In the genomic region with DNA sequence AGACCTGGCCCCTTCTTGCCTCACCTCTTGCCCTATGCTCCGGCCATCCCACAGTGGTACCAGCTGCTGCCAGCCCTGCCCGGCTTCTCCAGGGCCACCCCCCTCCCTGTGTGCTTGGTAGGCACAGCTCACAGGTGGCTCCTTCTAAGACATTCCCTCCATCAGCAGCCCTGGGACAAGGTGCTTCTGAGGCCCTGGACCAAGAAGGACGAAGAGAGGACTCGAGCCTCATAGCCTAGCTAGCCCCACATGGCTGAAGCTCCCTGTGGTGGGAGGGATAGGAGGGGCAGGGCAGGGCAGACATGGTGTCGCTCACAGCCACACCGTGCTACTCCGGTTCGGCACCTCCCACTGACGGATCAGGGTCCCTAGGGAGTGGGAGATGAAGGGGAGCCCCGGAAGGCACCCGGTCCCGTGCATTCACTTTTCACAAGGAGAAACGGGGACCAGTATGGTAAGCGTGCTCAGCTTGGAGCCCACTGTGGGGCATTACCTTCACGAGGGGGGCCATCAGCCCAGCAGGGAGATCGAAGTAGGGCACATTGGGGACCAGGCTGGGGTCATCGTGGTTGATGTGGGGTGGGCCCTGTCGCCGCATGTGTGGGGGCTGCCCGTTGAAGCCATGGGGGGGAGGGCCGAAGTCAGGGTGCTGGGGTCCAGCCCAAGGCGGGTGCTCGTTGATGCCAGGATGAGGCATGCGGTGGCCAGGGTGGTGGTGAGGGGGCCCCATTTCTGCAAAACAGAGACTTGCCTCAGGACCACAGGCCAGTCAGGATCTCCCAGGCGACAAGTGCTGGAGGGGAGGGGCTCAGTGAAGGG, we compare ENCODE assay signal across 19 cellular contexts. TPM values are rescaled to one million over a fixed set of nuclear protein-coding genes. Genes with fewer than 3 reads are reported as not detected.
A peak's percentile ranks its signal among the peaks of the same experiment; 100 is the strongest.
DNase-seq lines count a peak whose midpoint lies in the region; ATAC-seq, FAIRE-seq and TF ChIP-seq lines count a peak whose summit lies in the region.
"Had no signal": no experiment of that assay in that cellular context is flagged by ENCODE, and none has a peak within 500 bp of the region (broad histone marks: within the 10 kb centered on the region; RNA-seq: fewer than 3 reads in every experiment).

No MANE protein-coding gene starts in this region.

- no peak overlapping the region for H3K27ac Mint-ChIP-seq in astrocyte (ENCODE audit: unreplicated experiment)

- H3K4me3 ChIP-seq in HepG2 (replicated peaks in 1 of 3; ENCODE audit: insufficient read depth in 1 of 3, low read depth in 2 of 3, low read length in 3 of 3) (no peak overlapping the region), right lobe of liver (no peak overlapping the region), astrocyte (ENCODE audit: insufficient read depth, low read depth, low read length) (no peak overlapping the region)
- H3K4me3 ChIP-seq: HAP-1, SJSA1 had no signal

- CTCF ChIA-PET in HepG2 (lab: Yijun Ruan, JAX; ENCODE audit: low intra/inter-chr PET ratio, low total read pairs): no interaction called here

- no peaks in the 10 kb centered on the region for H3K79me2 ChIP-seq in HepG2 (ENCODE audit: insufficient read depth, low read length)
- H3K79me2 ChIP-seq in astrocyte (ENCODE audit: insufficient read depth, low read length): peaks cover 7% of the 10 kb centered on the region

- 97% methylated on average over 13 of the region's 25 CpGs for WGBS in HepG2 (ENCODE audit: low lambda C conversion rate)
- WGBS in right lobe of liver (ENCODE audit: insufficient coverage, low coverage, low lambda C conversion rate, missing lambda C conversion rate): 97% methylated on average over 5 of the region's 25 CpGs

- no peak for TF ChIP-seq POLR2A in HepG2 (IDR thresholded peaks at IDR 0.05; ENCODE audit: insufficient read depth in 1 of 2, low read depth in 2 of 2, low read length in 2 of 2)
- no peak for TF ChIP-seq POLR2A in right lobe of liver (IDR thresholded peaks at IDR 0.05)

- H3K4me3 Mint-ChIP-seq in astrocyte (ENCODE audit: unreplicated experiment): peak overlapping the region; percentile 54

- no peaks in the 10 kb centered on the region for H3K4me1 Mint-ChIP-seq in astrocyte (ENCODE audit: low read depth, unreplicated experiment)

- ATAC-seq in HepG2 (no peak), right lobe of liver (no peak), HG03196 (IDR thresholded peaks at IDR 0.05; ENCODE audit: unreplicated experiment) (no peak)
- ATAC-seq: Panc1 had no signal

- no peak for TF ChIP-seq EP300 in HepG2 (IDR thresholded peaks at IDR 0.05; ENCODE audit: low read depth in 2 of 2, low read length in 2 of 2)
- no peak for TF ChIP-seq EP300 in HepG2 (CRISPR knock-in tag; IDR thresholded peaks at IDR 0.05; ENCODE audit: borderline replicate concordance)

- H3K27ac ChIP-seq in HepG2 (ENCODE audit: extremely low read length, insufficient read depth, low read length) (no peak overlapping the region), right lobe of liver (no peak overlapping the region), astrocyte (ENCODE audit: low read depth, low read length) (no peak overlapping the region)
- H3K27ac ChIP-seq: HL-60, SJSA1 had no signal

- POLR2A ChIA-PET in HepG2 (lab: Yijun Ruan, JAX): no interaction called here

- H3K9me3 Mint-ChIP-seq in astrocyte (ENCODE audit: unreplicated experiment): no peaks in the 10 kb centered on the region

- H3K36me3 Mint-ChIP-seq in astrocyte (ENCODE audit: low read depth, unreplicated experiment): peaks cover 11% of the 10 kb centered on the region

- H3K36me3 ChIP-seq in HepG2 (replicated peaks in 1 of 2; ENCODE audit: control insufficient read depth in 1 of 2, insufficient read depth in 2 of 2, low read length in 2 of 2): peaks cover 43 to 92% of the 10 kb centered on the region in 2 experiments
- H3K36me3 ChIP-seq in right lobe of liver: peaks cover 0 to 90% (median 43%) of the 10 kb centered on the region in 4 donors
- peaks cover 27% of the 10 kb centered on the region for H3K36me3 ChIP-seq in astrocyte (ENCODE audit: insufficient read depth, low read length)

- no peaks in the 10 kb centered on the region; a peak in 1 of 5 replicates for H3K27me3 ChIP-seq in HepG2 (ENCODE audit: control insufficient read depth in 1 of 2, insufficient read depth in 2 of 2, low read length in 2 of 2)
- H3K27me3 ChIP-seq in right lobe of liver: no peaks in the 10 kb centered on the region
- no peaks in the 10 kb centered on the region for H3K27me3 ChIP-seq in astrocyte (ENCODE audit: insufficient read depth, low read length)
- H3K27me3 ChIP-seq: SJSA1 had no signal

- in situ Hi-C loops in HepG2 (cut with HindIII; ENCODE audit: extremely low pct_ligation_motif_present, low pct_unique_long_range_greater_than_20kb): no loop called here

- H3K4me1 ChIP-seq in HepG2 (ENCODE audit: insufficient read depth, low read length) (no peaks in the 10 kb centered on the region), right lobe of liver (peaks cover 0 to 17% (median 8%) of the 10 kb centered on the region in 4 donors), astrocyte (ENCODE audit: insufficient read depth, low read length) (no peaks in the 10 kb centered on the region)
- H3K4me1 ChIP-seq: HAP-1, SJSA1 had no signal

- DNase-seq in HepG2 (ENCODE audit: low spot score) (no peak), right lobe of liver (no peak), astrocyte (ENCODE audit: low read depth) (no peak), D721Med (ENCODE audit: insufficient read length, low spot score) (no peak)
- no peak for DNase-seq in activated effector memory CD4-positive, alpha-beta T cell treated with Interleukin-2 at 50 U/mL for 16 hours
- DNase-seq: C1 segment of cervical spinal cord, DMS 273 treated with DMSO at 0.1 percent for 48 hours, DND-41, NCI-H1105, NCI-H1694, NCI-H2081 treated with DMSO at 0.1 percent for 48 hours had no signal

- BruUV-seq in HepG2 (replicated peaks; lab: Mats Ljungman, UMichigan): no TSS peak

- H3K9me3 ChIP-seq in HepG2 (ENCODE audit: low read length) (no peaks in the 10 kb centered on the region), right lobe of liver (no peaks in the 10 kb centered on the region), astrocyte (ENCODE audit: insufficient read depth, low read depth, low read length) (no peaks in the 10 kb centered on the region)
- H3K9me3 ChIP-seq: HAP-1, SJSA1 had no signal

- FAIRE-seq in HepG2 (lab: Jason Lieb, UNC) (no peak), astrocyte (lab: Jason Lieb, UNC) (no peak), D721Med (lab: Jason Lieb, UNC) (no peak)

- intact Hi-C loops in HepG2 (cut with micrococcal nuclease; ENCODE audit: unreplicated experiment) (no loop called here), right lobe of liver (cut with DNase I) (no loop called here)

- TF ChIP-seq CTCF in HepG2 (CRISPR knock-in tag; IDR thresholded peaks at IDR 0.05): no peak
- no peak for TF ChIP-seq CTCF in right lobe of liver (IDR thresholded peaks at IDR 0.05)
- TF ChIP-seq CTCF in astrocyte (IDR thresholded peaks at IDR 0.05; ENCODE audit: insufficient read depth, low read depth, low read length): no peak
- no peak for TF ChIP-seq CTCF in D721Med (IDR thresholded peaks at IDR 0.05; ENCODE audit: insufficient read depth, missing control alignments)

- no peaks in the 10 kb centered on the region for H3K27me3 Mint-ChIP-seq in astrocyte (ENCODE audit: low read depth, unreplicated experiment)

- no peak for TF ChIP-seq RAD21 in HepG2 (CRISPR knock-in tag; IDR thresholded peaks at IDR 0.05)

- H2AFZ ChIP-seq in HepG2 (ENCODE audit: low read length) (no peak overlapping the region), astrocyte (ENCODE audit: low read depth, low read length) (no peak overlapping the region)

- H3K4me2 ChIP-seq in HepG2 (ENCODE audit: low read depth, low read length) (no peak overlapping the region), astrocyte (ENCODE audit: low read length) (no peak overlapping the region)

- H4K20me1 ChIP-seq in HepG2 (ENCODE audit: insufficient read depth, low read length): no peaks in the 10 kb centered on the region
- peaks cover 46% of the 10 kb centered on the region for H4K20me1 ChIP-seq in astrocyte (ENCODE audit: insufficient read depth, low read length)

- H3K9ac ChIP-seq in HepG2 (ENCODE audit: insufficient read depth, low read depth, low read length) (no peak overlapping the region), astrocyte (ENCODE audit: low read length) (no peak overlapping the region)

RNA-seq across cellular contexts. Expression of a gene that starts 19.5 kb away (rescaled TPM):
- total RNA-seq in HepG2 (2016; rRNA removed; fragmentation: Illumina TruSeq; extraction: Trizol) (4.3 and 9.1 TPM in 2 replicates), right lobe of liver (10 to 100 TPM in 4 of 6 experiments, 1 to 10 TPM in 2; 6.8 to 26.2 (median 20.6) TPM), astrocyte (41.5 and 45.3 TPM in 2 replicates)
- total RNA-seq in HepG2 (2016; cell fraction: cytosol; rRNA removed; fragmentation: Illumina TruSeq; extraction: Trizol; ENCODE audit: low read depth): 3.8 and 4.0 TPM in 2 replicates
- 6.0 and 7.4 TPM in 2 replicates for total RNA-seq in HepG2 (2016; cell fraction: insoluble cytoplasmic fraction; rRNA removed; fragmentation: Illumina TruSeq; extraction: Trizol)
- total RNA-seq in HepG2 (2016; cell fraction: membrane; rRNA removed; fragmentation: Illumina TruSeq; extraction: Trizol): 5.5 and 6.1 TPM in 2 replicates
- total RNA-seq in HepG2 (2016; cell fraction: nucleus; rRNA removed; fragmentation: Illumina TruSeq; extraction: Trizol): 8.1 and 13.9 TPM in 2 replicates
- 5.4 and 5.9 TPM in 2 replicates for polyA plus RNA-seq in HepG2 (2011; rRNA removed)
- 2.9 and 3.2 TPM in 2 replicates for polyA plus RNA-seq in HepG2 (2011; cell fraction: cytosol; rRNA removed)
- 34.4 and 39.5 TPM in 2 replicates for polyA plus RNA-seq in HepG2 (2011; cell fraction: nucleus; rRNA removed)
- 20.4 and 25.1 TPM in 2 replicates for polyA plus RNA-seq in HepG2 (2012)
- 2.1 and 2.2 TPM in 2 replicates for polyA plus RNA-seq in HepG2 (2016; cell fraction: cytosol; fragmentation: Illumina TruSeq; extraction: Trizol; ENCODE audit: low read depth)
- polyA plus RNA-seq in HepG2 (2016; cell fraction: insoluble cytoplasmic fraction; fragmentation: Illumina TruSeq; extraction: Trizol; ENCODE audit: low read depth): 19.7 and 26.9 TPM in 2 replicates
- polyA plus RNA-seq in HepG2 (2016; cell fraction: membrane; fragmentation: Illumina TruSeq; extraction: Trizol; ENCODE audit: low read depth): 4.9 and 6.0 TPM in 2 replicates
- polyA plus RNA-seq in HepG2 (2016; cell fraction: nucleus; fragmentation: Illumina TruSeq; extraction: Trizol; ENCODE audit: insufficient read depth, low read depth): 54.8 and 59.8 TPM in 2 replicates
- 10.1 and 16.3 TPM in 2 replicates for polyA minus RNA-seq in HepG2 (2011; rRNA and poly(A)+ RNA removed; ENCODE audit: low replicate concordance)
- 7.1 and 9.3 TPM in 2 replicates for polyA minus RNA-seq in HepG2 (2011; cell fraction: cytosol; rRNA and poly(A)+ RNA removed)
- polyA minus RNA-seq in HepG2 (2011; cell fraction: nucleus; rRNA and poly(A)+ RNA removed): 18.4 and 19.8 TPM in 2 replicates

RNA-seq across cellular contexts. Expression of a gene that starts 26.6 kb away (rescaled TPM):
- total RNA-seq in HepG2 (2016; rRNA removed; fragmentation: Illumina TruSeq; extraction: Trizol) (3.6 and 4.3 TPM in 2 replicates), right lobe of liver (1 to 10 TPM; 1.8 to 4.3 (median 2.5) TPM), astrocyte (4.4 and 5.0 TPM in 2 replicates)
- 2.6 and 3.0 TPM in 2 replicates for total RNA-seq in HepG2 (2016; cell fraction: cytosol; rRNA removed; fragmentation: Illumina TruSeq; extraction: Trizol; ENCODE audit: low read depth)
- total RNA-seq in HepG2 (2016; cell fraction: insoluble cytoplasmic fraction; rRNA removed; fragmentation: Illumina TruSeq; extraction: Trizol): 2.7 and 3.1 TPM in 2 replicates
- 1.9 and 2.2 TPM in 2 replicates for total RNA-seq in HepG2 (2016; cell fraction: membrane; rRNA removed; fragmentation: Illumina TruSeq; extraction: Trizol)
- total RNA-seq in HepG2 (2016; cell fraction: nucleus; rRNA removed; fragmentation: Illumina TruSeq; extraction: Trizol): 4.6 and 4.8 TPM in 2 replicates
- polyA plus RNA-seq in HepG2 (2011; rRNA removed): 3.2 and 4.1 TPM in 2 replicates
- polyA plus RNA-seq in HepG2 (2011; cell fraction: cytosol; rRNA removed): 3.3 and 3.5 TPM in 2 replicates
- polyA plus RNA-seq in HepG2 (2011; cell fraction: nucleus; rRNA removed): 10.6 and 11.2 TPM in 2 replicates
- 3.4 and 5.4 TPM in 2 replicates for polyA plus RNA-seq in HepG2 (2012)
- polyA plus RNA-seq in HepG2 (2016; cell fraction: cytosol; fragmentation: Illumina TruSeq; extraction: Trizol; ENCODE audit: low read depth): 0.60 and 0.90 TPM in 2 replicates
- 3.6 and 4.3 TPM in 2 replicates for polyA plus RNA-seq in HepG2 (2016; cell fraction: insoluble cytoplasmic fraction; fragmentation: Illumina TruSeq; extraction: Trizol; ENCODE audit: low read depth)
- polyA plus RNA-seq in HepG2 (2016; cell fraction: membrane; fragmentation: Illumina TruSeq; extraction: Trizol; ENCODE audit: low read depth): 1.5 TPM in 2 replicates
- polyA plus RNA-seq in HepG2 (2016; cell fraction: nucleus; fragmentation: Illumina TruSeq; extraction: Trizol; ENCODE audit: insufficient read depth, low read depth): 10.2 and 12.1 TPM in 2 replicates
- 2.9 and 3.4 TPM in 2 replicates for polyA minus RNA-seq in HepG2 (2011; rRNA and poly(A)+ RNA removed; ENCODE audit: low replicate concordance)
- polyA minus RNA-seq in HepG2 (2011; cell fraction: cytosol; rRNA and poly(A)+ RNA removed): 2.4 and 4.4 TPM in 2 replicates
- polyA minus RNA-seq in HepG2 (2011; cell fraction: nucleus; rRNA and poly(A)+ RNA removed): 6.7 and 8.1 TPM in 2 replicates

RNA-seq across cellular contexts. Expression of a gene that starts 26.8 kb away (rescaled TPM):
- total RNA-seq in HepG2 (2016; rRNA removed; fragmentation: Illumina TruSeq; extraction: Trizol): not detected in 2 replicates
- total RNA-seq in HepG2 (2016; cell fraction: cytosol; rRNA removed; fragmentation: Illumina TruSeq; extraction: Trizol; ENCODE audit: low read depth): not detected in 2 replicates
- not detected in 2 replicates for total RNA-seq in HepG2 (2016; cell fraction: insoluble cytoplasmic fraction; rRNA removed; fragmentation: Illumina TruSeq; extraction: Trizol)
- not detected in 2 replicates for total RNA-seq in HepG2 (2016; cell fraction: membrane; rRNA removed; fragmentation: Illumina TruSeq; extraction: Trizol)
- not detected in 2 replicates for total RNA-seq in HepG2 (2016; cell fraction: nucleus; rRNA removed; fragmentation: Illumina TruSeq; extraction: Trizol)
- polyA plus RNA-seq in HepG2 (2011; rRNA removed): not detected in 2 replicates
- not detected in 2 replicates for polyA plus RNA-seq in HepG2 (2011; cell fraction: cytosol; rRNA removed)
- polyA plus RNA-seq in HepG2 (2011; cell fraction: nucleus; rRNA removed): not detected in 2 replicates
- 0.16 TPM in 1 of 2 replicates, not detected in the other for polyA plus RNA-seq in HepG2 (2012)
- not detected in 2 replicates for polyA plus RNA-seq in HepG2 (2016; cell fraction: cytosol; fragmentation: Illumina TruSeq; extraction: Trizol; ENCODE audit: low read depth)
- polyA plus RNA-seq in HepG2 (2016; cell fraction: insoluble cytoplasmic fraction; fragmentation: Illumina TruSeq; extraction: Trizol; ENCODE audit: low read depth): not detected in 2 replicates
- polyA plus RNA-seq in HepG2 (2016; cell fraction: membrane; fragmentation: Illumina TruSeq; extraction: Trizol; ENCODE audit: low read depth): not detected in 2 replicates
- not detected in 2 replicates for polyA plus RNA-seq in HepG2 (2016; cell fraction: nucleus; fragmentation: Illumina TruSeq; extraction: Trizol; ENCODE audit: insufficient read depth, low read depth)
- not detected in 2 replicates for polyA minus RNA-seq in HepG2 (2011; rRNA and poly(A)+ RNA removed; ENCODE audit: low replicate concordance)
- polyA minus RNA-seq in HepG2 (2011; cell fraction: cytosol; rRNA and poly(A)+ RNA removed): not detected in 2 replicates
- not detected in 2 replicates for polyA minus RNA-seq in HepG2 (2011; cell fraction: nucleus; rRNA and poly(A)+ RNA removed)
- not detected for total RNA-seq in right lobe of liver
- not detected in 2 replicates for total RNA-seq in astrocyte
- total RNA-seq: G401, HT1080, NCI-H460, SJSA1 had no signal

RNA-seq across cellular contexts. Expression of a gene that starts 49.4 kb away (rescaled TPM):
- 17.2 and 21.2 TPM in 2 replicates for total RNA-seq in HepG2 (2016; rRNA removed; fragmentation: Illumina TruSeq; extraction: Trizol)
- 6.0 and 7.6 TPM in 2 replicates for total RNA-seq in HepG2 (2016; cell fraction: cytosol; rRNA removed; fragmentation: Illumina TruSeq; extraction: Trizol; ENCODE audit: low read depth)
- 15.6 and 20.2 TPM in 2 replicates for total RNA-seq in HepG2 (2016; cell fraction: insoluble cytoplasmic fraction; rRNA removed; fragmentation: Illumina TruSeq; extraction: Trizol)
- 18.9 and 19.7 TPM in 2 replicates for total RNA-seq in HepG2 (2016; cell fraction: membrane; rRNA removed; fragmentation: Illumina TruSeq; extraction: Trizol)
- 18.5 and 21.4 TPM in 2 replicates for total RNA-seq in HepG2 (2016; cell fraction: nucleus; rRNA removed; fragmentation: Illumina TruSeq; extraction: Trizol)
- 46.5 and 48.0 TPM in 2 replicates for polyA plus RNA-seq in HepG2 (2011; rRNA removed)
- 31.6 and 37.8 TPM in 2 replicates for polyA plus RNA-seq in HepG2 (2011; cell fraction: cytosol; rRNA removed)
- polyA plus RNA-seq in HepG2 (2011; cell fraction: nucleus; rRNA removed): 26.3 and 38.8 TPM in 2 replicates
- polyA plus RNA-seq in HepG2 (2012): 25.6 and 26.5 TPM in 2 replicates
- polyA plus RNA-seq in HepG2 (2016; cell fraction: cytosol; fragmentation: Illumina TruSeq; extraction: Trizol; ENCODE audit: low read depth): 5.7 and 6.3 TPM in 2 replicates
- polyA plus RNA-seq in HepG2 (2016; cell fraction: insoluble cytoplasmic fraction; fragmentation: Illumina TruSeq; extraction: Trizol; ENCODE audit: low read depth): 16.1 and 22.5 TPM in 2 replicates
- polyA plus RNA-seq in HepG2 (2016; cell fraction: membrane; fragmentation: Illumina TruSeq; extraction: Trizol; ENCODE audit: low read depth): 20.6 and 22.2 TPM in 2 replicates
- polyA plus RNA-seq in HepG2 (2016; cell fraction: nucleus; fragmentation: Illumina TruSeq; extraction: Trizol; ENCODE audit: insufficient read depth, low read depth): 45.9 and 46.6 TPM in 2 replicates
- 181 and 185 TPM in 2 replicates for polyA minus RNA-seq in HepG2 (2011; rRNA and poly(A)+ RNA removed; ENCODE audit: low replicate concordance)
- polyA minus RNA-seq in HepG2 (2011; cell fraction: cytosol; rRNA and poly(A)+ RNA removed): 33.0 and 39.5 TPM in 2 replicates
- 24.8 and 31.7 TPM in 2 replicates for polyA minus RNA-seq in HepG2 (2011; cell fraction: nucleus; rRNA and poly(A)+ RNA removed)
- 10 to 100 TPM; 17.2 to 27.4 (median 20.1) TPM for total RNA-seq in right lobe of liver
- total RNA-seq in astrocyte: 63.1 and 66.2 TPM in 2 replicates

RNA-seq across cellular contexts. Expression of a gene that starts 51.0 kb away (rescaled TPM):
- 7.0 and 8.6 TPM in 2 replicates for total RNA-seq in HepG2 (2016; rRNA removed; fragmentation: Illumina TruSeq; extraction: Trizol)
- 3.7 and 4.1 TPM in 2 replicates for total RNA-seq in HepG2 (2016; cell fraction: cytosol; rRNA removed; fragmentation: Illumina TruSeq; extraction: Trizol; ENCODE audit: low read depth)
- 8.4 and 8.7 TPM in 2 replicates for total RNA-seq in HepG2 (2016; cell fraction: insoluble cytoplasmic fraction; rRNA removed; fragmentation: Illumina TruSeq; extraction: Trizol)
- total RNA-seq in HepG2 (2016; cell fraction: membrane; rRNA removed; fragmentation: Illumina TruSeq; extraction: Trizol): 5.5 and 7.2 TPM in 2 replicates
- 16.1 and 18.4 TPM in 2 replicates for total RNA-seq in HepG2 (2016; cell fraction: nucleus; rRNA removed; fragmentation: Illumina TruSeq; extraction: Trizol)
- polyA plus RNA-seq in HepG2 (2011; rRNA removed): 14.0 and 16.5 TPM in 2 replicates
- polyA plus RNA-seq in HepG2 (2011; cell fraction: cytosol; rRNA removed): 8.2 and 8.5 TPM in 2 replicates
- polyA plus RNA-seq in HepG2 (2011; cell fraction: nucleus; rRNA removed): 28.2 and 31.7 TPM in 2 replicates
- polyA plus RNA-seq in HepG2 (2012): 23.7 and 24.6 TPM in 2 replicates
- 2.8 TPM in 2 replicates for polyA plus RNA-seq in HepG2 (2016; cell fraction: cytosol; fragmentation: Illumina TruSeq; extraction: Trizol; ENCODE audit: low read depth)
- 18.3 and 21.1 TPM in 2 replicates for polyA plus RNA-seq in HepG2 (2016; cell fraction: insoluble cytoplasmic fraction; fragmentation: Illumina TruSeq; extraction: Trizol; ENCODE audit: low read depth)
- polyA plus RNA-seq in HepG2 (2016; cell fraction: membrane; fragmentation: Illumina TruSeq; extraction: Trizol; ENCODE audit: low read depth): 3.9 and 5.1 TPM in 2 replicates
- polyA plus RNA-seq in HepG2 (2016; cell fraction: nucleus; fragmentation: Illumina TruSeq; extraction: Trizol; ENCODE audit: insufficient read depth, low read depth): 25.3 and 31.3 TPM in 2 replicates
- 22.5 and 23.7 TPM in 2 replicates for polyA minus RNA-seq in HepG2 (2011; rRNA and poly(A)+ RNA removed; ENCODE audit: low replicate concordance)
- polyA minus RNA-seq in HepG2 (2011; cell fraction: cytosol; rRNA and poly(A)+ RNA removed): 13.0 and 19.8 TPM in 2 replicates
- 31.8 and 42.8 TPM in 2 replicates for polyA minus RNA-seq in HepG2 (2011; cell fraction: nucleus; rRNA and poly(A)+ RNA removed)
- 10 to 100 TPM in 4 of 6 experiments, 1 to 10 TPM in 2; 6.3 to 22.5 (median 13.8) TPM for total RNA-seq in right lobe of liver
- total RNA-seq in astrocyte: 35.1 and 36.8 TPM in 2 replicates
